ENCODE assay signal across 8 cellular contexts in the genomic region with DNA sequence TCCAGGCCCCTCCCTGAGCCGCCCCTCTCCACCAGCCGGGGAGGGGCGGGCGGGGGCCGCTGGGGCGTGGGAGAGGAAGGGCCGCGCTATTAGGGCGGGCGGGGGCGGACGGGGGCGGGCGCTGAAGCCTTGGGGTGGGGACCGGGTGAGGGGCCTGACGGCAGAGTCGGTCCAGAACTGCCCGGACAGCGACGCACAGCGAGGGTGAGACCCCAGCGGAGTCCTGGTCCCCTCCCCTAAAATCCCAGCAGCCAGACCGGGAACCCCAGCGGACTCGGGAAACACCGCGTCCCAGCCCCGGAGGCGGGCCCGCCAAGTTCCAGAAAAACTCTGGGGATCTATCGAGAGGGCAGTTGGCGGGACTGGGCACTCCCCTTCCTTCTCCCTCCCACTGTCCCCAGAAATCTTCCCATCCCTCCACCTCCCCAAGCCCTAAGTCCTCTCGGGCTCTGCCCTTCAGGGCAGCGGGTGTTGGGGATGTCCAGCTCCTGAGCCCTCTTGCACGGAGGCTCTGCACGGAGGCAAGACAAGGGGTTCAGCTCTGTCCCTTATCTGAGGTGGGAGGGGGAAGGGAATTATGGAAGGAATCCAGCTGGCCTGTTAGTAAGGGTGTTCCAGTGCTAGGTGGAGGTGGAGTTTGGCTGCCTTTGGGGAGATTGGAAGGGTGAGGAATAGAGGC. TPM values are rescaled to one million over a fixed set of nuclear protein-coding genes. Genes with fewer than 3 reads are reported as not detected.
DNase-seq lines count a peak whose midpoint lies in the region; ATAC-seq and TF ChIP-seq lines count a peak whose summit lies in the region.

A gene with protein sequence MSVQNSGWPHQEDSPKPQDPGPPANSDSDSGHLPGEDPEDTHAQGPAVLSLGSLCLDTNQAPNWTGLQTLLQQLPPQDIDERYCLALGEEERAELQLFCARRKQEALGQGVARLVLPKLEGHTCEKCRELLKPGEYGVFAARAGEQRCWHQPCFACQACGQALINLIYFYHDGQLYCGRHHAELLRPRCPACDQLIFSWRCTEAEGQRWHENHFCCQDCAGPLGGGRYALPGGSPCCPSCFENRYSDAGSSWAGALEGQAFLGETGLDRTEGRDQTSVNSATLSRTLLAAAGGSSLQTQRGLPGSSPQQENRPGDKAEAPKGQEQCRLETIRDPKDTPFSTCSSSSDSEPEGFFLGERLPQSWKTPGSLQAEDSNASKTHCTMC (plus strand): TSS at position 160 of the 679 bp plus-strand sequence. CDS start 2,692 bp downstream, outside the sequence.

- peak within 1 kb of the TSS; percentile 77 for H3K9ac ChIP-seq in NT2/D1 (ENCODE audit: insufficient read length, low read depth)
- H3K9ac ChIP-seq in colonic mucosa (ENCODE audit: low read depth in 2 of 2, low read length in 2 of 2) = peak within 1 kb of the TSS; percentile 74 to 89

- peaks cover 7% of the 10 kb centered on the region for H3K27me3 Mint-ChIP-seq in T-helper 2 cell treated with Interferon-gamma antibody and Interleukin-4, amounts not matched to agents 5 μg/mL and 100 μg/mL, for 36 hours (ENCODE audit: low read depth)

- H3K27ac Mint-ChIP-seq in T-helper 2 cell treated with Interferon-gamma antibody and Interleukin-4, amounts not matched to agents 5 μg/mL and 100 μg/mL, for 36 hours = peak within 1 kb of the TSS; percentile 46

- 1% methylated on average over 9 of the region's 36 CpGs for WGBS in right lobe of liver (ENCODE audit: insufficient coverage, low coverage, low lambda C conversion rate, missing lambda C conversion rate)

- ATAC-seq in right lobe of liver (peak; percentile 57 to 69 (median 66)), thoracic aorta (ENCODE audit: insufficient number of reproducible peaks, low FRiP score, low read depth) (no peak), HG03175 (IDR thresholded peaks at IDR 0.05; ENCODE audit: unreplicated experiment) (no peak), HG03095 (IDR thresholded peaks at IDR 0.05; ENCODE audit: unreplicated experiment) (no peak)

- no peak for DNase-seq in T-helper 2 cell treated with Interferon-gamma antibody and Interleukin-4, amounts not matched to agents 5 μg/mL and 100 μg/mL, for 36 hours (ENCODE audit: low spot score)
- DNase-seq in T-helper 2 cell = no peak
- DNase-seq in NT2/D1 (ENCODE audit: low read depth, low spot score) = no peak
- DNase-seq in colonic mucosa = peak; percentile 74
- peak; percentile 65 to 88 (median 73) for DNase-seq in right lobe of liver
- no peak for DNase-seq in thoracic aorta (ENCODE audit: low spot score)

- H3K27ac ChIP-seq in colonic mucosa = peak within 1 kb of the TSS; percentile 80
- H3K27ac ChIP-seq in right lobe of liver = peak within 1 kb of the TSS; percentile 66 to 88 (median 84)
- H3K27ac ChIP-seq in thoracic aorta = peak within 1 kb of the TSS; percentile 41 to 63

- H3K4me1 ChIP-seq in NT2/D1 (ENCODE audit: insufficient read depth, insufficient read length) (no peaks in the 10 kb centered on the region), colonic mucosa (peaks cover 9% of the 10 kb centered on the region), right lobe of liver (peaks cover 0 to 18% (median 7%) of the 10 kb centered on the region in 4 donors), thoracic aorta (ENCODE audit: control insufficient read depth in 1 of 2, low read depth in 2 of 2) (peaks cover 12 to 30% of the 10 kb centered on the region in 2 donors)

- peaks cover 14% of the 10 kb centered on the region for H3K4me1 Mint-ChIP-seq in T-helper 2 cell treated with Interferon-gamma antibody and Interleukin-4, amounts not matched to agents 5 μg/mL and 100 μg/mL, for 36 hours (ENCODE audit: low read depth)

- TF ChIP-seq CTCF in colonic mucosa (IDR thresholded peaks at IDR 0.05) (no peak), right lobe of liver (IDR thresholded peaks at IDR 0.05) (no peak), thoracic aorta (IDR thresholded peaks at IDR 0.05) (no peak)

- no peak for TF ChIP-seq POLR2A in right lobe of liver (IDR thresholded peaks at IDR 0.05)

- no peaks in the 10 kb centered on the region for H3K36me3 Mint-ChIP-seq in T-helper 2 cell treated with Interferon-gamma antibody and Interleukin-4, amounts not matched to agents 5 μg/mL and 100 μg/mL, for 36 hours (ENCODE audit: low read depth)

- intact Hi-C loops in colonic mucosa (cut with DNase I) = loop anchor here (2.0 kb wide), 1 partner anchor 264 kb away; no protein-coding TSS in a partner anchor
- intact Hi-C loops in right lobe of liver (cut with DNase I) = loop anchor here (10.0 kb wide), 3 partner anchors 144 to 264 kb away; a partner anchor contains a TSS

- H3K27me3 ChIP-seq in NT2/D1 (ENCODE audit: insufficient read depth, insufficient read length) (peaks cover 20% of the 10 kb centered on the region), colonic mucosa (no peaks in the 10 kb centered on the region), right lobe of liver (no peaks in the 10 kb centered on the region), thoracic aorta (replicated peaks; ENCODE audit: insufficient read depth) (no peaks in the 10 kb centered on the region)

- H3K4me3 ChIP-seq in NT2/D1 (ENCODE audit: insufficient read length, low read depth) (peak within 1 kb of the TSS; percentile 58), colonic mucosa (peak within 1 kb of the TSS; percentile 54), right lobe of liver (peak within 1 kb of the TSS; percentile 65 to 85 (median 76)), thoracic aorta (peak within 1 kb of the TSS; percentile 81)

- no peaks in the 10 kb centered on the region for H3K9me3 Mint-ChIP-seq in T-helper 2 cell treated with Interferon-gamma antibody and Interleukin-4, amounts not matched to agents 5 μg/mL and 100 μg/mL, for 36 hours

- peak within 1 kb of the TSS; percentile 87 for H3K4me3 Mint-ChIP-seq in T-helper 2 cell treated with Interferon-gamma antibody and Interleukin-4, amounts not matched to agents 5 μg/mL and 100 μg/mL, for 36 hours

- H3K36me3 ChIP-seq in NT2/D1 (ENCODE audit: insufficient read depth, insufficient read length, low read length) (peaks cover 8% of the 10 kb centered on the region), colonic mucosa (no peaks in the 10 kb centered on the region), right lobe of liver (peaks cover 0 to under 1% (median 0%) of the 10 kb centered on the region in 4 donors), thoracic aorta (no peaks in the 10 kb centered on the region)

- H3K9me3 ChIP-seq in NT2/D1 (ENCODE audit: insufficient read depth, low read length) (peaks cover 10% of the 10 kb centered on the region; the same call in 1 of the 2 replicates), colonic mucosa (no peaks in the 10 kb centered on the region), right lobe of liver (no peaks in the 10 kb centered on the region), thoracic aorta (no peaks in the 10 kb centered on the region)

RNA-seq across cellular contexts. Expression of the gene that starts here (rescaled TPM):
- total RNA-seq in colonic mucosa = 1 to 10 TPM; 1.8 to 4.8 TPM
- 1 to 10 TPM in 5 of 6 experiments, not detected in 1; 1.3 to 3.1 (median 2.7) TPM for total RNA-seq in right lobe of liver
- 1 to 10 TPM; 3.1 to 4.6 TPM for total RNA-seq in thoracic aorta

Comparison
In these comparisons a context has a peak if more than half of its experiments do, and no peak if none do; other contexts are left out.
1. DNase-seq: peak in colonic mucosa (single experiment) and right lobe of liver (3 of 3); none in T-helper 2 cell treated with Interferon-gamma antibody and Interleukin-4, amounts not matched to agents 5 μg/mL and 100 μg/mL, for 36 hours (single experiment), T-helper 2 cell (0 of 5), NT2/D1 (single experiment) and thoracic aorta (single experiment).
2. ATAC-seq: peak in right lobe of liver (4 of 4); none in thoracic aorta (single experiment), HG03175 (single experiment) and HG03095 (single experiment).
3. Peak in every context shown above with its lines, with median percentiles within 50 percentile points of each other: H3K4me3 ChIP-seq and H3K27ac ChIP-seq.